In genomic region chr11:32435947-32436750, GRCh38 we compare ENCODE assay signal across 11 cellular contexts. TPM values are rescaled to one million over a fixed set of nuclear protein-coding genes. Genes with fewer than 3 reads are reported as not detected.
A peak's percentile ranks its signal among the peaks of the same experiment; 100 is the strongest.
DNase-seq lines count a peak whose midpoint lies in the region; ATAC-seq, FAIRE-seq and TF ChIP-seq lines count a peak whose summit lies in the region.
"Had no signal": no experiment of that assay in that cellular context is flagged by ENCODE, and none has a peak within 500 bp of the region (broad histone marks: within the 10 kb centered on the region; RNA-seq: fewer than 3 reads in every experiment).

No MANE protein-coding gene starts in this region.

- WGBS in A549 (ENCODE audit: missing lambda C conversion rate) = 59% methylated on average over 42 of the region's 42 CpGs
- WGBS in GM12878 (ENCODE audit: insufficient coverage, insufficient replicate concordance, low lambda C conversion rate, missing lambda C conversion rate) = 26% methylated on average over 42 of the region's 42 CpGs
- WGBS in right lobe of liver (ENCODE audit: insufficient coverage, low coverage, low lambda C conversion rate, missing lambda C conversion rate) = 2% methylated on average over 16 of the region's 42 CpGs

- no peaks in the 10 kb centered on the region for H3K36me3 ChIP-seq in HEK293 (ENCODE audit: control insufficient read depth in 2 of 2, insufficient read depth in 1 of 2, low read length in 2 of 2)
- no peaks in the 10 kb centered on the region for H3K36me3 ChIP-seq in GM12878 (ENCODE audit: control insufficient read depth in 2 of 2, insufficient read depth in 2 of 2, low read length in 1 of 2)
- no peaks in the 10 kb centered on the region for H3K36me3 ChIP-seq in right lobe of liver
- H3K36me3 ChIP-seq: esophagus squamous epithelium, sigmoid colon, upper lobe of left lung had no signal

- SMC1A ChIA-PET in GM12878 (lab: Charles Lee; ENCODE audit: uncharacterized antibody, unreplicated experiment) = no interaction called here

- H3K27ac ChIP-seq in A549 = peak overlapping the region; percentile 79 to 87
- no peak overlapping the region for H3K27ac ChIP-seq in HEK293 (ENCODE audit: extremely low read depth, low read depth, low read length)
- H3K27ac ChIP-seq in GM12878 (ENCODE audit: control insufficient read depth, insufficient read depth) = no peak overlapping the region
- H3K27ac ChIP-seq in right lobe of liver = no peak overlapping the region
- H3K27ac ChIP-seq: esophagus squamous epithelium, sigmoid colon, upper lobe of left lung had no signal

- no peaks in the 10 kb centered on the region for H3K79me2 ChIP-seq in GM12878 (ENCODE audit: control insufficient read depth, insufficient read depth, low read length)

- no peaks in the 10 kb centered on the region for H4K20me1 ChIP-seq in GM12878 (ENCODE audit: control insufficient read depth, insufficient read depth)

- FAIRE-seq in A549 (lab: Jason Lieb, UNC) = no peak
- FAIRE-seq in GM12878 (lab: Jason Lieb, UNC) = no peak

- peak overlapping the region; percentile 91 for H3K4me2 ChIP-seq in A549
- 0 out of 2 replicates have a peak overlapping the region, but pooled peaks have one; percentile 17 for H3K4me2 ChIP-seq in GM12878 (ENCODE audit: control insufficient read depth, insufficient read depth)

- CTCF ChIA-PET in A549 (lab: Yijun Ruan, JAX) = interaction anchor here (0.9 kb wide), 1 partner anchor 11 kb away, joined by 4 read pairs; no protein-coding TSS in a partner anchor
- CTCF ChIA-PET in HEK293 (lab: Yijun Ruan, JAX) = interaction anchor here (0.6 kb wide), 1 partner anchor 114 kb away, joined by 3 read pairs; no protein-coding TSS in a partner anchor
- CTCF ChIA-PET in GM12878 (lab: Yijun Ruan, JAX) = no interaction called here

- H3K4me1 ChIP-seq in A549 = 0 out of 3 replicates have a peak, but pooled peaks cover 4% of the 10 kb centered on the region
- no peaks in the 10 kb centered on the region for H3K4me1 ChIP-seq in HEK293 (ENCODE audit: control insufficient read depth, insufficient read depth, low read length)
- H3K4me1 ChIP-seq in GM12878 (ENCODE audit: control insufficient read depth, insufficient read depth, low read length) = no peaks in the 10 kb centered on the region
- H3K4me1 ChIP-seq in right lobe of liver = peaks cover 0 to 29% (median 2%) of the 10 kb centered on the region in 4 donors

- H3K27me3 ChIP-seq in GM12878 (replicated peaks in 1 of 2; ENCODE audit: control insufficient read depth in 2 of 2, insufficient read depth in 2 of 2, low read length in 1 of 2) = peaks cover 20 to 23% of the 10 kb centered on the region in 2 experiments
- H3K27me3 ChIP-seq in right lobe of liver = peaks cover 14 to 67% of the 10 kb centered on the region in 2 donors

- POLR2A ChIA-PET in A549 (lab: Yijun Ruan, JAX) (interaction anchor here (0.7 kb wide), 1 partner anchor 147 kb away, joined by 3 read pairs; the partner anchor contains the start of gene EIF3M), HEK293 (lab: Yijun Ruan, JAX) (interaction anchor here (1.4 kb wide), 1 partner anchor 15 kb away, joined by 4 read pairs; no protein-coding TSS in a partner anchor), GM12878 (lab: Charles Lee) (no interaction called here)

- H2AFZ ChIP-seq in GM12878 (ENCODE audit: control insufficient read depth, low read depth, low read length) = no peak overlapping the region

- no peak for TF ChIP-seq EP300 in A549 (IDR thresholded peaks at IDR 0.05)
- no peak for TF ChIP-seq EP300 in GM12878 (IDR thresholded peaks at IDR 0.05; ENCODE audit: borderline replicate concordance in 1 of 2, control insufficient read depth in 1 of 2, low read depth in 2 of 2, low read length in 2 of 2)

- no peak for TF ChIP-seq POLR2A in A549 (IDR thresholded peaks at IDR 0.05; ENCODE audit: low read length)
- TF ChIP-seq POLR2A in GM12878 (IDR thresholded peaks at IDR 0.05; ENCODE audit: low read depth, low read length) = no peak
- no peak for TF ChIP-seq POLR2A in right lobe of liver (IDR thresholded peaks at IDR 0.05)

- ATAC-seq in A549 (no peak), GM12878 (no peak), right lobe of liver (peak; percentile 8 to 67 (median 52))

- intact Hi-C loops in GM12878 (cut with micrococcal nuclease; ENCODE audit: unreplicated experiment) = no loop called here
- intact Hi-C loops in right lobe of liver (cut with DNase I) = no loop called here

- RAD21 ChIA-PET in GM12878 (lab: Charles Lee; ENCODE audit: unreplicated experiment) = no interaction called here

- H3K9ac ChIP-seq in GM12878 (ENCODE audit: control insufficient read depth, insufficient read depth, low read length) = no peak overlapping the region

- DNase-seq in A549 (ENCODE audit: low read depth in 1 of 2, low spot score in 1 of 2) (no peak), GM12878 (ENCODE audit: low read depth, low spot score) (no peak), right lobe of liver (no peak), activated gamma-delta T cell (lab: John Stamatoyannopoulos, UW) (no peak), cortex of kidney (lab: John Stamatoyannopoulos, UW) (no peak)
- DNase-seq in stimulated activated CD4-positive, alpha-beta T cell treated with anti-CD3 and anti-CD28 coated beads, Interleukin-2, amount 100 ng/mL, for 48 hours = no peak
- DNase-seq in activated naive CD4-positive, alpha-beta T cell (lab: John Stamatoyannopoulos, UW) = no peak
- DNase-seq: esophagus squamous epithelium, sigmoid colon had no signal

- TF ChIP-seq CTCF in A549 (IDR thresholded peaks at IDR 0.05) (no peak), HEK293 (tag by site-specific recombination; IDR thresholded peaks at IDR 0.05) (no peak), GM12878 (IDR thresholded peaks at IDR 0.05 in 2 of 3, conservative IDR thresholded peaks at IDR 0.05 in 1 of 3; ENCODE audit: control insufficient read depth in 2 of 3, extremely low read depth in 1 of 3, insufficient read depth in 1 of 3, low read depth in 3 of 3, low read length in 3 of 3) (no peak), right lobe of liver (IDR thresholded peaks at IDR 0.05) (no peak)

- BruUV-seq in GM12878 (replicated peaks; lab: Mats Ljungman, UMichigan) = no TSS peak

- no peak for TF ChIP-seq RAD21 in A549 (conservative IDR thresholded peaks at IDR 0.05 in 1 of 2, IDR thresholded peaks at IDR 0.05 in 1 of 2)
- TF ChIP-seq RAD21 in GM12878 (IDR thresholded peaks at IDR 0.05; ENCODE audit: insufficient read depth, low read depth, low read length) = no peak

- peak overlapping the region; percentile 70 for H3K4me3 ChIP-seq in A549
- H3K4me3 ChIP-seq in HEK293 (ENCODE audit: low read depth, low read length) = no peak overlapping the region; the same call in 1 of the 2 replicates
- no peak overlapping the region for H3K4me3 ChIP-seq in GM12878
- peak overlapping the region in 1 of 3 donors; percentile 14 for H3K4me3 ChIP-seq in right lobe of liver

- in situ Hi-C loops in GM12878 (cut with MboI) = no loop called here

- H3K9me3 ChIP-seq in A549 = no peaks in the 10 kb centered on the region
- no peaks in the 10 kb centered on the region for H3K9me3 ChIP-seq in HEK293 (ENCODE audit: control insufficient read depth, insufficient read depth, low read depth, low read length)
- H3K9me3 ChIP-seq in GM12878 (replicated peaks; ENCODE audit: control insufficient read depth, insufficient read depth, low read length) = no peaks in the 10 kb centered on the region; the same call in 2 of the 3 replicates
- H3K9me3 ChIP-seq in right lobe of liver = no peaks in the 10 kb centered on the region
- H3K9me3 ChIP-seq: esophagus squamous epithelium, sigmoid colon, upper lobe of left lung had no signal

TF ChIP-seq in A549, 52 proteins besides CTCF, POLR2A, EP300 and RAD21:
- no peak for TF ChIP-seq CBX8 (IDR thresholded peaks at IDR 0.05)
- TF ChIP-seq POLR2AphosphoS2 (conservative IDR thresholded peaks at IDR 0.05; ENCODE audit: low read length) = no peak
- no peak for TF ChIP-seq KDM5A (IDR thresholded peaks at IDR 0.05)
- TF ChIP-seq CHD4 (IDR thresholded peaks at IDR 0.05; ENCODE audit: borderline replicate concordance) = no peak

TF ChIP-seq in HEK293, 187 proteins besides CTCF, POLR2A, EP300 and RAD21 (continues in another document):
- TF ChIP-seq ZNF544 (tag by site-specific recombination; IDR thresholded peaks at IDR 0.05) = no peak
- TF ChIP-seq ZNF341 (tag by site-specific recombination; IDR thresholded peaks at IDR 0.05; ENCODE audit: low read depth) = 0 out of 2 replicates have a peak, but pooled peaks have one; percentile 5

TF ChIP-seq in GM12878, 131 proteins besides CTCF, POLR2A, EP300 and RAD21 (continues in another document):
- no peak for TF ChIP-seq JUND (IDR thresholded peaks at IDR 0.05; ENCODE audit: low read depth, low read length)
- TF ChIP-seq MAX (IDR thresholded peaks at IDR 0.05; ENCODE audit: low read depth, low read length) = no peak
- no peak for TF ChIP-seq NR2F1 (conservative IDR thresholded peaks at IDR 0.05)
- no peak for TF ChIP-seq CREM (IDR thresholded peaks at IDR 0.05; ENCODE audit: low read depth)
- no peak for TF ChIP-seq KDM1A (IDR thresholded peaks at IDR 0.05; ENCODE audit: borderline replicate concordance)

RNA-seq across cellular contexts. Expression of gene WT1, which starts 0.8 kb away (rescaled TPM):
- polyA plus RNA-seq in A549 (2011; rRNA removed) (4.0 and 4.2 TPM in 2 replicates), A549 (2017; fragmentation: RNase III; extraction: RNeasy Plus Mini Kit Qiagen cat#74134 plus additional on column Dnase treatment) (2.8 to 3.3 TPM (median 3.1 TPM) in 3 replicates), GM12878 (2011; rRNA removed) (0.37 and 0.69 TPM in 2 replicates), GM12878 (2014; fragmentation: Illumina TruSeq; extraction: Trizol) (not detected in 2 replicates), GM12878 (2014; fragmentation: Nextera tagmentation; extraction: Ambion mirVana) (not detected), GM12878 (2014; rRNA removed) (0.03 and 0.08 TPM in 2 replicates), GM12878 (2016; fragmentation: Nextera tagmentation; extraction: Ambion mirVana) (under 1 TPM in 1 of 2 experiments, not detected in 1; 0.07 TPM)
- 3.8 and 5.4 TPM in 2 replicates for polyA plus RNA-seq in A549 (2012; cell fraction: cytosol; rRNA removed)
- 4.6 and 6.9 TPM in 2 replicates for polyA plus RNA-seq in A549 (2012; cell fraction: nucleus; rRNA removed)
- 8.0 and 8.1 TPM in 2 replicates for polyA minus RNA-seq in A549 (2011; rRNA and poly(A)+ RNA removed)
- 0.40 and 0.56 TPM in 2 replicates for total RNA-seq in GM12878 (2013; cell fraction: nucleolus; rRNA removed)
- total RNA-seq in GM12878 (2014; rRNA removed) (not detected in 2 replicates), GM12878 (2014; rRNA removed; fragmentation: Illumina TruSeq; extraction: Trizol) (0.05 TPM in 1 of 2 replicates, not detected in the other), GM12878 (2021) (not detected in 2 replicates), right lobe of liver (under 1 TPM in 3 of 6 experiments, not detected in 3; 0.07 to 0.99 (median 0.51) TPM)
- polyA plus RNA-seq in GM12878 (2011; ENCODE audit: low read depth) = 0.09 TPM
- polyA plus RNA-seq in GM12878 (2011; cell fraction: cytosol; rRNA removed) = 0.30 and 0.39 TPM in 2 replicates
- 0.06 and 0.28 TPM in 2 replicates for polyA plus RNA-seq in GM12878 (2011; cell fraction: nucleus; rRNA removed)
- 0.08 TPM in 1 of 2 replicates, not detected in the other for polyA plus RNA-seq in GM12878 (2012)
- polyA minus RNA-seq in GM12878 (2011; rRNA and poly(A)+ RNA removed) = 0.15 and 0.36 TPM in 2 replicates
- polyA minus RNA-seq in GM12878 (2011; cell fraction: cytosol; rRNA and poly(A)+ RNA removed) = not detected in 2 replicates
- polyA minus RNA-seq in GM12878 (2011; cell fraction: nucleus; rRNA and poly(A)+ RNA removed) = 0.12 and 0.19 TPM in 2 replicates
- total RNA-seq: esophagus squamous epithelium had no signal

Comparison
In these comparisons a context has a peak if more than half of its experiments do, and no peak if none do; other contexts are left out.
1. ATAC-seq: peak in right lobe of liver (4 of 4); none in A549 (0 of 2) and GM12878 (single experiment).
2. H3K27ac ChIP-seq: peak in A549 (2 of 2); none in HEK293 (single experiment), GM12878 (single experiment) and right lobe of liver (0 of 3).